ENCODE assay signal across 19 cellular contexts in the genomic region with DNA sequence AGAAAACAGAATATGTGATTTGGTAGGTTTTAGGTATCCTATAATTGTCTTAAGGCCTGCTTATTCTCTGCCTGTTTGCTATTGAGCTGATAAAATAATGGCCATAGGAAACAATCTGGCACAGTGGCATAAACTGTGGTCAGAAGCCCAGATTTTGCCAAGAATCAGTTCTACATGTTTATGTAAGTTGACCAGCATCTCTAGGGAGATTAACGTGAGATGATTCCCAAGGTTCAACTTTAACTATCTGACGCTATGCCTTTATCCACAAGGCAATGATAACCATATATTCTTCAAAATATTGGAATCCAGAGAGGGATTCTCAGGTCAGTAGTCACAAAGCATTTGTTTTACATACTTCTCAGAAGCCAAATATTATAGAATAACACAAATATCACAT. TPM values are rescaled to one million over a fixed set of nuclear protein-coding genes. Genes with fewer than 3 reads are reported as not detected.
A peak's percentile ranks its signal among the peaks of the same experiment; 100 is the strongest.
DNase-seq lines count a peak whose midpoint lies in the region; ATAC-seq and TF ChIP-seq lines count a peak whose summit lies in the region.
"Had no signal": no experiment of that assay in that cellular context is flagged by ENCODE, and none has a peak within 500 bp of the region (broad histone marks: within the 10 kb centered on the region; RNA-seq: fewer than 3 reads in every experiment).

No MANE protein-coding gene starts in this region.

- peak overlapping the region; percentile 28; the same call in 1 of the 2 replicates for H3K27ac ChIP-seq in ACC112 (ENCODE audit: low read depth, low read length)
- peak overlapping the region; percentile 52 for H3K27ac ChIP-seq in Panc1 (ENCODE audit: low read length)
- H3K27ac ChIP-seq: 22Rv1, BLaER1, KMS-11 had no signal

- H3K4me3 ChIP-seq in ACC112 (ENCODE audit: low read depth, low read length) (no peak overlapping the region), Panc1 (ENCODE audit: low read depth in 2 of 2, low read length in 2 of 2) (no peak overlapping the region), fibroblast of villous mesenchyme (ENCODE audit: low read depth, low read length) (no peak overlapping the region)
- H3K4me3 ChIP-seq: BLaER1 had no signal

- no peak for DNase-seq in Panc1 (ENCODE audit: low read depth, low spot score)
- DNase-seq in brain pericyte (ENCODE audit: low read depth, low spot score): peak; percentile 22
- peak; percentile 44 for DNase-seq in fibroblast of villous mesenchyme (ENCODE audit: low read depth)
- DNase-seq in GOT3 (lab: John Stamatoyannopoulos, UW): no peak
- DNase-seq in T-helper 1 cell: no peak
- DNase-seq: CD8-positive, alpha-beta T cell; DMS79; HCEC 1CT; NCI-H1092 treated with DMSO at 0.1 percent for 48 hours; NCI-H187 treated with DMSO at 0.1 percent for 48 hours; NCI-H345; NCI-H526 treated with DMSO at 0.1 percent for 48 hours; RPMI8226 had no signal

- H2AFZ ChIP-seq in ACC112 (ENCODE audit: low read length, unreplicated experiment): no peak overlapping the region

- H3K9me3 ChIP-seq in Panc1 (ENCODE audit: control insufficient read depth, insufficient read depth, low read depth, low read length): no peaks in the 10 kb centered on the region

- no peak for TF ChIP-seq CTCF in Panc1 (IDR thresholded peaks at IDR 0.05)
- TF ChIP-seq CTCF in fibroblast of villous mesenchyme (IDR thresholded peaks at IDR 0.05; ENCODE audit: insufficient read depth, low read depth, low read length): no peak

- H3K36me3 ChIP-seq in ACC112 (ENCODE audit: insufficient read depth, low read length): no peaks in the 10 kb centered on the region
- no peaks in the 10 kb centered on the region for H3K36me3 ChIP-seq in Panc1 (ENCODE audit: control insufficient read depth, insufficient read depth, low read length)
- H3K36me3 ChIP-seq: BLaER1 had no signal

- intact Hi-C loops in Panc1 (cut with micrococcal nuclease; ENCODE audit: unreplicated experiment): no loop called here

- in situ Hi-C loops in Panc1 (cut with HindIII; ENCODE audit: low pct_unique_long_range_greater_than_20kb, low sequenced_read_pairs): no loop called here

- H3K27me3 ChIP-seq in ACC112 (ENCODE audit: insufficient read depth, low read length) (no peaks in the 10 kb centered on the region), Panc1 (ENCODE audit: control insufficient read depth, insufficient read depth, low read length) (no peaks in the 10 kb centered on the region)
- H3K27me3 ChIP-seq: BLaER1 had no signal

- CTCF ChIA-PET in Panc1 (lab: Charles Lee): no interaction called here

- BruUV-seq in Panc1 (replicated peaks; lab: Mats Ljungman, UMichigan): no TSS peak

- POLR2A ChIA-PET in Panc1 (lab: Charles Lee): no interaction called here

- H3K4me1 ChIP-seq in ACC112 (ENCODE audit: control insufficient read depth, insufficient read depth, low read length, unreplicated experiment) (peaks cover 40% of the 10 kb centered on the region), Panc1 (ENCODE audit: control insufficient read depth, insufficient read depth, low read length) (peaks cover 49% of the 10 kb centered on the region)

- ATAC-seq in Panc1: no peak
- ATAC-seq in GM18519 (IDR thresholded peaks at IDR 0.05; ENCODE audit: low FRiP score, unreplicated experiment): no peak
- ATAC-seq in GM19467 (IDR thresholded peaks at IDR 0.05; ENCODE audit: unreplicated experiment): no peak
- ATAC-seq: CD8-positive, alpha-beta T cell had no signal

- no peaks in the 10 kb centered on the region for H3K79me2 ChIP-seq in ACC112 (ENCODE audit: control insufficient read depth, insufficient read depth, low read length, unreplicated experiment)

RNA-seq across cellular contexts. Expression of gene AP1S3, which starts 25.6 kb away (rescaled TPM):
- total RNA-seq in Panc1 (2021; ENCODE audit: unreplicated experiment) (66.3 TPM), fibroblast of villous mesenchyme (4.7 and 5.8 TPM in 2 replicates)
- 20.0 TPM for polyA plus RNA-seq in Panc1 (2012; ENCODE audit: insufficient read length)

Comparison
In these comparisons a context has a peak if more than half of its experiments do, and no peak if none do; other contexts are left out.
1. DNase-seq: peak in brain pericyte (single experiment) and fibroblast of villous mesenchyme (single experiment); none in Panc1 (single experiment), GOT3 (single experiment) and T-helper 1 cell (0 of 5).